ENCODE assay signal across 33 cellular contexts in the genomic region with DNA sequence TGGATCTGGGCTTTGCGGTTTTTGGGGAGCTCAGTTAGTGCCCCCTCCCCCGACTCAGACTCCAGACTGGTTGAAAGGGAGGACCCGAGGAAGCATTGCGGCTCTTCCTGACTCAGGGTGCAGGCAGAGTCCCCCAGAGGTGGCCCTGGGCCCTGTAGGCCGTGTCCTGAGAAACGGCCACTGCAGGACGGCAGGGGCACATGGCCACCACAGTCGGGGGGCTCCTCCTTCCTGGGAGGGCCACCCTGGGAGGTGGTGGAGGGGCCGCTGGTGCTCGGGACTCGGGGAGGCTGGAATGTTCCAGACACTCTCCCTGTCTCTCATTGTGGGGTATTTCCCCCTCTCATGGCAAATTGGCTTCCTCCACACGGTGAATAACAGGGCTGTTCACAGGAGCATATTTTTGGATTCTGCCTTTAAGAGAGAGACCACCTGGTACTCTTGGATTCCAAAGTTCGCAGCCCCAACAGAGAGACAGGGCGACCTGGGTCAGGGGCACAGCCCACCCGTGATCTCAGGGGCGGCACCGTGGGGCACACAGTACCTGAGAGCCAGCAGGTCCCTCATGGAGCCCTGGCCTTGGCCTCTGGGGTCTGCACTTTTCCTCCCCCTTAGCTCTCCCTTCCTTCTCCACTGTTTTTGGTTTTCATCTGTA. TPM values are rescaled to one million over a fixed set of nuclear protein-coding genes. Genes with fewer than 3 reads are reported as not detected.
"Had no signal": no experiment of that assay in that cellular context is flagged by ENCODE, and none has a peak within 500 bp of the region (broad histone marks: within the 10 kb centered on the region; RNA-seq: fewer than 3 reads in every experiment).

No MANE protein-coding gene starts in this region.

- H3K4me3 Mint-ChIP-seq: activated CD4-positive, alpha-beta memory T cell treated with anti-CD3 and anti-CD28 coated beads, Interleukin-2, amount 10 ng/mL, durations not matched to agents 7 days and 5 days; activated CD8-positive, alpha-beta memory T cell treated with anti-CD3 and anti-CD28 coated beads, Interleukin-2, amount 10 ng/mL, durations not matched to agents 7 days and 5 days; activated naive CD4-positive, alpha-beta T cell treated with anti-CD3 and anti-CD28 coated beads, Interleukin-2, amount 10 ng/mL, durations not matched to agents 7 days and 5 days; activated naive CD8-positive, alpha-beta T cell; activated naive CD8-positive, alpha-beta T cell treated with anti-CD3 and anti-CD28 coated beads, Interleukin-2, amount 50 U/mL, for 24 hours; brain had no signal

- DNase-seq: activated CD4-positive, alpha-beta memory T cell treated with anti-CD3 and anti-CD28 coated beads, Interleukin-2, amount 10 ng/mL, durations not matched to agents 7 days and 5 days; activated CD4-positive, alpha-beta T cell treated with anti-CD3 and anti-CD28 coated beads for 1 hour; activated CD4-positive, alpha-beta T cell treated with anti-CD3 and anti-CD28 coated beads for 48 hours; activated CD4-positive, CD25-positive, alpha-beta regulatory T cell; activated CD8-positive, alpha-beta memory T cell treated with anti-CD3 and anti-CD28 coated beads for 24 hours; activated CD8-positive, alpha-beta memory T cell treated with anti-CD3 and anti-CD28 coated beads, Interleukin-2, amount 10 ng/mL, durations not matched to agents 7 days and 5 days; activated CD8-positive, alpha-beta memory T cell treated with anti-CD3 and anti-CD28 coated beads, Interleukin-2, amount 50 U/mL, for 48 hours; activated effector memory CD4-positive, alpha-beta T cell treated with Interleukin-2 at 50 U/mL for 16 hours; activated naive CD4-positive, alpha-beta T cell treated with anti-CD3 and anti-CD28 coated beads, Interleukin-2, amount 10 ng/mL, durations not matched to agents 7 days and 5 days; activated naive CD8-positive, alpha-beta T cell treated with anti-CD3 and anti-CD28 coated beads, Interleukin-2, amount 50 U/mL, for 24 hours; activated T-cell treated with anti-CD3 and anti-CD28 coated beads, Interleukin-2, amount 50 U/mL, for 48 hours; anterior cingulate cortex; Karpas-422; NCI-H1105; NCI-H1417 treated with DMSO at 0.1 percent for 48 hours; NCI-H187 treated with DMSO at 0.1 percent for 48 hours; NCI-H2081 treated with DMSO at 0.1 percent for 48 hours; NCI-H345; NCI-H524 treated with DMSO at 0.1 percent for 48 hours; SHP77; SJCRH30; T1000; WERI-Rb-1 had no signal

- H3K27ac ChIP-seq: SJCRH30, SK-N-MC, WERI-Rb-1 had no signal

- H3K27me3 ChIP-seq: SJCRH30 had no signal

- H3K4me1 Mint-ChIP-seq: activated CD4-positive, alpha-beta memory T cell treated with anti-CD3 and anti-CD28 coated beads, Interleukin-2, amount 10 ng/mL, durations not matched to agents 7 days and 5 days; activated CD8-positive, alpha-beta memory T cell treated with anti-CD3 and anti-CD28 coated beads, Interleukin-2, amount 10 ng/mL, durations not matched to agents 7 days and 5 days; activated naive CD4-positive, alpha-beta T cell treated with anti-CD3 and anti-CD28 coated beads, Interleukin-2, amount 10 ng/mL, durations not matched to agents 7 days and 5 days; activated naive CD8-positive, alpha-beta T cell treated with anti-CD3 and anti-CD28 coated beads, Interleukin-2, amount 50 U/mL, for 24 hours had no signal

- H3K9me3 ChIP-seq: SJCRH30 had no signal

- H3K4me3 ChIP-seq: SJCRH30, SK-N-MC had no signal

- H3K36me3 ChIP-seq: SJCRH30, WERI-Rb-1 had no signal

- ATAC-seq: activated CD8-positive, alpha-beta memory T cell treated with anti-CD3 and anti-CD28 coated beads, Interleukin-2, amount 10 ng/mL, durations not matched to agents 7 days and 5 days; activated naive CD8-positive, alpha-beta T cell treated with anti-CD3 and anti-CD28 coated beads, Interleukin-2, amount 50 U/mL, for 24 hours; Panc1 had no signal

- H3K4me1 ChIP-seq: SJCRH30 had no signal

- H3K27ac Mint-ChIP-seq: activated CD4-positive, alpha-beta memory T cell treated with anti-CD3 and anti-CD28 coated beads, Interleukin-2, amount 10 ng/mL, durations not matched to agents 7 days and 5 days; activated CD8-positive, alpha-beta memory T cell treated with anti-CD3 and anti-CD28 coated beads, Interleukin-2, amount 10 ng/mL, durations not matched to agents 7 days and 5 days; activated naive CD4-positive, alpha-beta T cell treated with anti-CD3 and anti-CD28 coated beads, Interleukin-2, amount 10 ng/mL, durations not matched to agents 7 days and 5 days; activated naive CD8-positive, alpha-beta T cell; activated naive CD8-positive, alpha-beta T cell treated with anti-CD3 and anti-CD28 coated beads, Interleukin-2, amount 50 U/mL, for 24 hours; brain had no signal

- H3K27me3 Mint-ChIP-seq: activated CD4-positive, alpha-beta memory T cell treated with anti-CD3 and anti-CD28 coated beads, Interleukin-2, amount 10 ng/mL, durations not matched to agents 7 days and 5 days; activated CD8-positive, alpha-beta memory T cell treated with anti-CD3 and anti-CD28 coated beads, Interleukin-2, amount 10 ng/mL, durations not matched to agents 7 days and 5 days; activated naive CD4-positive, alpha-beta T cell treated with anti-CD3 and anti-CD28 coated beads, Interleukin-2, amount 10 ng/mL, durations not matched to agents 7 days and 5 days; brain had no signal

RNA-seq across cellular contexts. Expression of gene FRMD1, which starts 35.7 kb away (rescaled TPM):
- total RNA-seq: activated CD4-positive, alpha-beta memory T cell treated with anti-CD3 and anti-CD28 coated beads, Interleukin-2, amount 10 ng/mL, durations not matched to agents 7 days and 5 days; activated CD8-positive, alpha-beta memory T cell treated with anti-CD3 and anti-CD28 coated beads, Interleukin-2, amount 10 ng/mL, durations not matched to agents 7 days and 5 days; bronchial epithelial cell; MCF 10A; NCI-H460; RPMI7951; SJCRH30; T-helper 1 cell treated with Interleukin-12 subunit alpha and Interleukin-12 subunit beta and Interleukin-4 antibody, amounts not matched to agents 30 ng/mL and 1 ng/mL, for 36 hours; T-helper 2 cell treated with Interferon-gamma antibody and Interleukin-4, amounts not matched to agents 100 ng/mL and 5 ng/mL, for 36 hours had no signal

RNA-seq across cellular contexts. Expression of gene KIF25, which starts 45.8 kb away (rescaled TPM):
- total RNA-seq: activated CD4-positive, alpha-beta memory T cell treated with anti-CD3 and anti-CD28 coated beads, Interleukin-2, amount 10 ng/mL, durations not matched to agents 7 days and 5 days; activated CD8-positive, alpha-beta memory T cell treated with anti-CD3 and anti-CD28 coated beads, Interleukin-2, amount 10 ng/mL, durations not matched to agents 7 days and 5 days; bronchial epithelial cell; MCF 10A; NCI-H460; T-helper 1 cell treated with Interleukin-12 subunit alpha and Interleukin-12 subunit beta and Interleukin-4 antibody, amounts not matched to agents 30 ng/mL and 1 ng/mL, for 36 hours; T-helper 2 cell treated with Interferon-gamma antibody and Interleukin-4, amounts not matched to agents 100 ng/mL and 5 ng/mL, for 36 hours had no signal
